Comparison of ENCODE assay signal across 1 cellular context in the genomic region with DNA sequence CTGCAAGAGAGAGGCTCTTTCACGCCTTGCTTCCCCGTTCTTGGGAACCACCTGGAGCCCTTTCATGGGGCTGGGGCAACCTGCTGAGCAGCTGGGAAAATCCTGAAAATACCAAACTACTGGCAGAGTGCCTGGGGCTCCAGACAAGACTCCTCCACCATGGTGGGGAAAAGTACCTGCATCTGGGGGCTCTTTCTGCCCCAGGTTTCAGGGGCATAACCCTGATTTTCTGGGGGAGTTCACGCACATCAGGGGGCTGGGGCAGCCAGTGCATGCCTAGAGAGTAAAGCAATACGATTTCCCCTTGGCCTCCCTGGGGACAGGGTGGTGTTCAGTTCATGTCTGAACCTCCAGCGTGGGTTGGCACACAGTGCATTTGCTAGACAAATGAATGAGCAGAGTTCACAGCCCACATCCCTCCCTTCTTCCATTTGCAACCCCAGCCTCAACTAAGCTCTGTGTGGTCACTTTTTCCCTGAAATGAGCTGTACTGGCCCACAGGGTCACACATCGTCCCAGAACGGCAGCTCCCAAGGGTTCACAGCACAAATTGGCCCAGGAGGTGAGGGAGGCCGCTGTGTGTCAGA.
TF ChIP-seq lines count a peak whose summit lies in the region.

No MANE protein-coding gene starts in this region.

TF ChIP-seq in WTC11, 78 proteins besides CTCF, POLR2A, EP300 and RAD21 (continued from another document):
- TF ChIP-seq, protein P1, sequence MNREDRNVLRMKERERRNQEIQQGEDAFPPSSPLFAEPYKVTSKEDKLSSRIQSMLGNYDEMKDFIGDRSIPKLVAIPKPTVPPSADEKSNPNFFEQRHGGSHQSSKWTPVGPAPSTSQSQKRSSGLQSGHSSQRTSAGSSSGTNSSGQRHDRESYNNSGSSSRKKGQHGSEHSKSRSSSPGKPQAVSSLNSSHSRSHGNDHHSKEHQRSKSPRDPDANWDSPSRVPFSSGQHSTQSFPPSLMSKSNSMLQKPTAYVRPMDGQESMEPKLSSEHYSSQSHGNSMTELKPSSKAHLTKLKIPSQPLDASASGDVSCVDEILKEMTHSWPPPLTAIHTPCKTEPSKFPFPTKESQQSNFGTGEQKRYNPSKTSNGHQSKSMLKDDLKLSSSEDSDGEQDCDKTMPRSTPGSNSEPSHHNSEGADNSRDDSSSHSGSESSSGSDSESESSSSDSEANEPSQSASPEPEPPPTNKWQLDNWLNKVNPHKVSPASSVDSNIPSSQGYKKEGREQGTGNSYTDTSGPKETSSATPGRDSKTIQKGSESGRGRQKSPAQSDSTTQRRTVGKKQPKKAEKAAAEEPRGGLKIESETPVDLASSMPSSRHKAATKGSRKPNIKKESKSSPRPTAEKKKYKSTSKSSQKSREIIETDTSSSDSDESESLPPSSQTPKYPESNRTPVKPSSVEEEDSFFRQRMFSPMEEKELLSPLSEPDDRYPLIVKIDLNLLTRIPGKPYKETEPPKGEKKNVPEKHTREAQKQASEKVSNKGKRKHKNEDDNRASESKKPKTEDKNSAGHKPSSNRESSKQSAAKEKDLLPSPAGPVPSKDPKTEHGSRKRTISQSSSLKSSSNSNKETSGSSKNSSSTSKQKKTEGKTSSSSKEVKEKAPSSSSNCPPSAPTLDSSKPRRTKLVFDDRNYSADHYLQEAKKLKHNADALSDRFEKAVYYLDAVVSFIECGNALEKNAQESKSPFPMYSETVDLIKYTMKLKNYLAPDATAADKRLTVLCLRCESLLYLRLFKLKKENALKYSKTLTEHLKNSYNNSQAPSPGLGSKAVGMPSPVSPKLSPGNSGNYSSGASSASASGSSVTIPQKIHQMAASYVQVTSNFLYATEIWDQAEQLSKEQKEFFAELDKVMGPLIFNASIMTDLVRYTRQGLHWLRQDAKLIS (CRISPR knock-in tag; IDR thresholded peaks at IDR 0.05; ENCODE audit: borderline replicate concordance): no peak
- TF ChIP-seq, protein P2, sequence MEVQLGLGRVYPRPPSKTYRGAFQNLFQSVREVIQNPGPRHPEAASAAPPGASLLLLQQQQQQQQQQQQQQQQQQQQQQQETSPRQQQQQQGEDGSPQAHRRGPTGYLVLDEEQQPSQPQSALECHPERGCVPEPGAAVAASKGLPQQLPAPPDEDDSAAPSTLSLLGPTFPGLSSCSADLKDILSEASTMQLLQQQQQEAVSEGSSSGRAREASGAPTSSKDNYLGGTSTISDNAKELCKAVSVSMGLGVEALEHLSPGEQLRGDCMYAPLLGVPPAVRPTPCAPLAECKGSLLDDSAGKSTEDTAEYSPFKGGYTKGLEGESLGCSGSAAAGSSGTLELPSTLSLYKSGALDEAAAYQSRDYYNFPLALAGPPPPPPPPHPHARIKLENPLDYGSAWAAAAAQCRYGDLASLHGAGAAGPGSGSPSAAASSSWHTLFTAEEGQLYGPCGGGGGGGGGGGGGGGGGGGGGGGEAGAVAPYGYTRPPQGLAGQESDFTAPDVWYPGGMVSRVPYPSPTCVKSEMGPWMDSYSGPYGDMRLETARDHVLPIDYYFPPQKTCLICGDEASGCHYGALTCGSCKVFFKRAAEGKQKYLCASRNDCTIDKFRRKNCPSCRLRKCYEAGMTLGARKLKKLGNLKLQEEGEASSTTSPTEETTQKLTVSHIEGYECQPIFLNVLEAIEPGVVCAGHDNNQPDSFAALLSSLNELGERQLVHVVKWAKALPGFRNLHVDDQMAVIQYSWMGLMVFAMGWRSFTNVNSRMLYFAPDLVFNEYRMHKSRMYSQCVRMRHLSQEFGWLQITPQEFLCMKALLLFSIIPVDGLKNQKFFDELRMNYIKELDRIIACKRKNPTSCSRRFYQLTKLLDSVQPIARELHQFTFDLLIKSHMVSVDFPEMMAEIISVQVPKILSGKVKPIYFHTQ (CRISPR knock-in tag; IDR thresholded peaks at IDR 0.05): no peak
- no peak for TF ChIP-seq TP53 (CRISPR knock-in tag; IDR thresholded peaks at IDR 0.05)
TF ChIP-seq in WTC11: peak in this region for 0.
